ENCODE assay signal across 9 cellular contexts in the genomic region with DNA sequence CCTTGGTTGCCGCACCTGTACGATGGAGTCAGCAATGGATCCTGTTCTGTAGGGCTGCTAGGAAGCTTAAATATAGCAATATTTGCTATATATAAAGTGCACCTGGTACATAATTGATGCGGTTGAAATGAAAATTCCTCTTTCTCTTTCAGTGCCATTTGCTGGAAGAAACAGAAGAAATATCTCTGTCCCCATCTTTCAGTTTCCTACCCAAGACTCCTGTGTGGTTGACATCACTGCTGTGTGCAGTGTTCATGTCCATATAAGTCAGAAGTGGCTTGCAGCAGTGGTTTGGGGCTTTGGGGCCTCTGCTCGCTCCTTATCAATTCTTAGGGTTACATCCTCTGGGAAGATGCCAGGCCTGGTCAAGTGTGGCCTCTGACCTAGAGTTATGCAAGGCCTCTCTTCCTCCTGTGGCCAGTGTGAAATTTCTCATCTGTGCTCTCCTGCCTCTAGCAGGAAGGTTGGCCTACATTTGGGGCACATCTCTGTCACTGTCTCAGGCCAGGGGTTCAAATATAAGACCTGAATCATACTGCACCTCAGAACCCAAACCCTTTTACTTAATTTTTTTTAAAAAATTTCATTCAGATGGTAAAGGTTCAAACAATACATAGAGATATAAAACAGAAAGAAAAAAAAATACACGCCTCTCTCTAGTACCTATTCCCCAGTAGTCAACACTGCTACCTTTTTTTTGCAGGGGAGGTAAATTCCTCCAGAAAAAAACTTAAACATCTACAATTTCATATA. TPM values are rescaled to one million over a fixed set of nuclear protein-coding genes. Genes with fewer than 3 reads are reported as not detected.
DNase-seq lines count a peak whose midpoint lies in the region; ATAC-seq lines count a peak whose summit lies in the region.
"Had no signal": no experiment of that assay in that cellular context is flagged by ENCODE, and none has a peak within 500 bp of the region (broad histone marks: within the 10 kb centered on the region; RNA-seq: fewer than 3 reads in every experiment).

No MANE protein-coding gene starts in this region.

- CTCF ChIA-PET in activated CD4-positive, alpha-beta T cell treated with anti-CD3 and anti-CD28 coated beads for 36 hours (lab: Charles Lee) = interaction anchor here (0.7 to 15.5 kb wide), 8 partner anchors 6 to 269 kb away, joined by 3 to 175 read pairs (median 3); a partner anchor contains a TSS
- CTCF ChIA-PET in T-cell (lab: Charles Lee) = interaction anchor here (0.5 to 0.9 kb wide), 7 partner anchors 9 to 328 kb away, joined by 3 to 6 read pairs (median 3); no protein-coding TSS in a partner anchor

- POLR2A ChIA-PET in activated CD4-positive, alpha-beta T cell treated with anti-CD3 and anti-CD28 coated beads for 36 hours (lab: Charles Lee) = no interaction called here
- POLR2A ChIA-PET in T-cell (lab: Charles Lee) = no interaction called here
- POLR2A ChIA-PET in naive thymus-derived CD8-positive, alpha-beta T cell (lab: Charles Lee) = no interaction called here

- H3K36me3 Mint-ChIP-seq in activated CD4-positive, alpha-beta T cell treated with anti-CD3 and anti-CD28 coated beads for 36 hours (ENCODE audit: low read depth) = no peaks in the 10 kb centered on the region
- no peaks in the 10 kb centered on the region for H3K36me3 Mint-ChIP-seq in T-cell
- no peaks in the 10 kb centered on the region for H3K36me3 Mint-ChIP-seq in naive thymus-derived CD8-positive, alpha-beta T cell

- no peak overlapping the region for H3K4me3 Mint-ChIP-seq in activated CD4-positive, alpha-beta T cell treated with anti-CD3 and anti-CD28 coated beads for 36 hours
- H3K4me3 Mint-ChIP-seq in T-cell = peak overlapping the region in 1 of 3 donors; percentile 71
- H3K4me3 Mint-ChIP-seq in naive thymus-derived CD8-positive, alpha-beta T cell = peak overlapping the region in 6 of 10 donors; percentile 22 to 64 (median 36)

- peaks cover 73% of the 10 kb centered on the region for H3K4me1 Mint-ChIP-seq in activated CD4-positive, alpha-beta T cell treated with anti-CD3 and anti-CD28 coated beads for 36 hours
- peaks cover 78 to 84% (median 83%) of the 10 kb centered on the region in 3 donors for H3K4me1 Mint-ChIP-seq in T-cell
- H3K4me1 Mint-ChIP-seq in naive thymus-derived CD8-positive, alpha-beta T cell = peaks cover 39 to 89% (median 78%) of the 10 kb centered on the region in 4 donors

- no peaks in the 10 kb centered on the region for H3K9me3 Mint-ChIP-seq in activated CD4-positive, alpha-beta T cell treated with anti-CD3 and anti-CD28 coated beads for 36 hours (ENCODE audit: low read depth)
- H3K9me3 Mint-ChIP-seq in T-cell = no peaks in the 10 kb centered on the region
- H3K9me3 Mint-ChIP-seq in naive thymus-derived CD8-positive, alpha-beta T cell = no peaks in the 10 kb centered on the region

- intact Hi-C loops in activated CD4-positive, alpha-beta T cell treated with anti-CD3 and anti-CD28 coated beads for 36 hours (cut with DNase I, micrococcal nuclease) = no loop called here

- H3K27me3 Mint-ChIP-seq in activated CD4-positive, alpha-beta T cell treated with anti-CD3 and anti-CD28 coated beads for 36 hours = no peaks in the 10 kb centered on the region
- H3K27me3 Mint-ChIP-seq in T-cell = no peaks in the 10 kb centered on the region
- H3K27me3 Mint-ChIP-seq in naive thymus-derived CD8-positive, alpha-beta T cell = no peaks in the 10 kb centered on the region

- peak; percentile 45 for DNase-seq in activated CD4-positive, alpha-beta T cell treated with anti-CD3 and anti-CD28 coated beads for 36 hours
- no peak for DNase-seq in activated CD4-positive, alpha-beta T cell treated with anti-CD3 and anti-CD28 coated beads for 4 hours
- DNase-seq in T-cell (no peak), NCI-H2081 treated with DMSO at 0.1 percent for 48 hours (lab: John Stamatoyannopoulos, UW) (no peak), 8988T (no peak), RKO (ENCODE audit: low spot score) (no peak)
- no peak for DNase-seq in naive thymus-derived CD8-positive, alpha-beta T cell

- peak overlapping the region; percentile 89 for H3K27ac Mint-ChIP-seq in activated CD4-positive, alpha-beta T cell treated with anti-CD3 and anti-CD28 coated beads for 36 hours
- H3K27ac Mint-ChIP-seq in T-cell = peak overlapping the region; percentile 86 to 98
- H3K27ac Mint-ChIP-seq in naive thymus-derived CD8-positive, alpha-beta T cell = peak overlapping the region in 9 of 10 donors; percentile 40 to 94 (median 74)

- peak; percentile 71 for ATAC-seq in activated CD4-positive, alpha-beta T cell treated with anti-CD3 and anti-CD28 coated beads for 36 hours
- ATAC-seq in HG02943 (IDR thresholded peaks at IDR 0.05; ENCODE audit: low read depth, unreplicated experiment) = peak; percentile 62
- peak in 1 of 4 experiments; percentile 29 for ATAC-seq in T-cell (replicated peaks in 1 of 4)
- ATAC-seq in naive thymus-derived CD8-positive, alpha-beta T cell = peak; percentile 35 to 42

RNA-seq across cellular contexts. Expression of a gene that starts 32.7 kb away (rescaled TPM):
- 10 to 100 TPM; 62.8 to 64.7 TPM for total RNA-seq in activated CD4-positive, alpha-beta T cell treated with anti-CD3 and anti-CD28 coated beads for 36 hours
- 100 to 1,000 TPM in 1 of 5 donors, 10 to 100 TPM in 4; 64.3 to 117 (median 78.4) TPM for total RNA-seq in T-cell
- 10 to 100 TPM; 52.2 to 55.8 TPM for total RNA-seq in naive thymus-derived CD8-positive, alpha-beta T cell
- 1 to 10 TPM; 1.3 to 2.5 (median 1.6) TPM for polyA plus RNA-seq in naive thymus-derived CD8-positive, alpha-beta T cell

RNA-seq across cellular contexts. Expression of a gene that starts 53.2 kb away (rescaled TPM):
- total RNA-seq in activated CD4-positive, alpha-beta T cell treated with anti-CD3 and anti-CD28 coated beads for 36 hours = not detected
- not detected for total RNA-seq in T-cell
- total RNA-seq in naive thymus-derived CD8-positive, alpha-beta T cell = not detected
- not detected for polyA plus RNA-seq in naive thymus-derived CD8-positive, alpha-beta T cell
- total RNA-seq: SJSA1 had no signal

RNA-seq across cellular contexts. Expression of a gene that starts 54.9 kb away (rescaled TPM):
- total RNA-seq in activated CD4-positive, alpha-beta T cell treated with anti-CD3 and anti-CD28 coated beads for 36 hours = 1 to 10 TPM; 1.3 to 1.6 TPM
- 1 to 10 TPM in 1 of 5 donors, under 1 TPM in 2, not detected in 2; 0.19 to 1.1 (median 0.26) TPM for total RNA-seq in T-cell
- not detected for total RNA-seq in naive thymus-derived CD8-positive, alpha-beta T cell
- polyA plus RNA-seq in naive thymus-derived CD8-positive, alpha-beta T cell = not detected
- total RNA-seq: SJSA1 had no signal
